ENCODE assay signal across 10 cellular contexts in the genomic region with DNA sequence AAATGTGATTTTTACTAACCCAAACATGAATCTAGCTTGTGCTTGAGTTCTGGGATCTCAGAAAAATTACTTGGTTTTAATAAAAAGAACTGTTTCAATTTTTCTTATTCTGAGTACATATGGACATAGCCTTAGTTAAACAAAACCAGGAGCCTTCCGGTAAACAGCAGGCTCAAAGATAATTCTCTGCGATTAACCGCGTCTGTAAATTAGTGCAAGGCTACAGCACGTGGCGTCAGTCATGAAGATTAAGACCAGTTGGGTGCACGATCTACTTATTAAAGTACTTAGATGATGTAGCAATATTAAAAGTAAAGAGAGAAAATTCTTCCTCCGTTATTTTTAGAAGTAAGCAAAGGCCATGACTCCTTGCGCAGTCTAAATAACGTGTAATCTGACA. TPM values are rescaled to one million over a fixed set of nuclear protein-coding genes. Genes with fewer than 3 reads are reported as not detected.
A peak's percentile ranks its signal among the peaks of the same experiment; 100 is the strongest.
DNase-seq lines count a peak whose midpoint lies in the region; ATAC-seq and TF ChIP-seq lines count a peak whose summit lies in the region.
"Had no signal": no experiment of that assay in that cellular context is flagged by ENCODE, and none has a peak within 500 bp of the region (broad histone marks: within the 10 kb centered on the region; RNA-seq: fewer than 3 reads in every experiment).

No MANE protein-coding gene starts in this region.

- intact Hi-C loops in CD8-positive, alpha-beta T cell (cut with DNase I, micrococcal nuclease): no loop called here
- intact Hi-C loops in activated CD4-positive, alpha-beta memory T cell treated with anti-CD3 and anti-CD28 coated beads for 36 hours (cut with micrococcal nuclease): loop anchor here (5.0 kb wide), 1 partner anchor 76 kb away; no protein-coding TSS in a partner anchor

- peaks cover 6% of the 10 kb centered on the region for H3K23me2 ChIP-seq in H9 (ENCODE audit: insufficient read length, low read depth, low read length, poor library complexity, severe bottlenecking)

- WGBS in H9 (ENCODE audit: extremely low coverage, insufficient read length, low lambda C conversion rate): no CpG with 5 or more reads among the region's 10 CpGs
- WGBS in suprapubic skin: 25% methylated on average over 10 of the region's 10 CpGs

- no peak overlapping the region for H2AK5ac ChIP-seq in H9 (ENCODE audit: insufficient read length, low read length)

- TF ChIP-seq POLR2A in suprapubic skin (IDR thresholded peaks at IDR 0.05): no peak

- in situ Hi-C loops in astrocyte of the spinal cord (cut with HindIII; ENCODE audit: low sequenced_read_pairs): no loop called here

- H3K4ac ChIP-seq in H9 (ENCODE audit: low read depth, low read length): no peak overlapping the region

- no peak overlapping the region for H2AFZ ChIP-seq in H9 (ENCODE audit: low read length)

- H2BK5ac ChIP-seq in H9 (ENCODE audit: insufficient read length, low read length): no peak overlapping the region

- no peak overlapping the region for H2BK20ac ChIP-seq in H9 (ENCODE audit: low read depth, low read length, poor library complexity, severe bottlenecking)

- peaks cover 5% of the 10 kb centered on the region; the same call in 1 of the 2 replicates for H3K27me3 ChIP-seq in H9 (ENCODE audit: insufficient read depth, low read length)
- peaks cover 20% of the 10 kb centered on the region for H3K27me3 ChIP-seq in suprapubic skin
- peaks cover 7% of the 10 kb centered on the region for H3K27me3 ChIP-seq in CD8-positive, alpha-beta T cell (ENCODE audit: insufficient read depth, low read length)

- H3K56ac ChIP-seq in H9 (ENCODE audit: insufficient read length, low read depth, low read length): no peak overlapping the region

- H3K36me3 Mint-ChIP-seq in H9 (ENCODE audit: insufficient read depth in 1 of 3, low read depth in 3 of 3): no peaks in the 10 kb centered on the region
- H3K36me3 Mint-ChIP-seq in CD8-positive, alpha-beta T cell: no peaks in the 10 kb centered on the region
- H3K36me3 Mint-ChIP-seq in activated CD4-positive, alpha-beta memory T cell treated with anti-CD3 and anti-CD28 coated beads for 36 hours: no peaks in the 10 kb centered on the region
- H3K36me3 Mint-ChIP-seq: naive B cell had no signal

- no peak overlapping the region for H2BK120ac ChIP-seq in H9 (ENCODE audit: low read depth, low read length, poor library complexity, severe bottlenecking)

- H3K4me3 ChIP-seq in astrocyte of the spinal cord (ENCODE audit: low read depth, low read length) (peak overlapping the region; percentile 51), suprapubic skin (peak overlapping the region; percentile 57)
- no peak overlapping the region for H3K4me3 ChIP-seq in CD8-positive, alpha-beta T cell (ENCODE audit: low read depth, low read length)

- no peak for TF ChIP-seq EP300 in suprapubic skin (IDR thresholded peaks at IDR 0.05)

- no peaks in the 10 kb centered on the region for H3K79me1 ChIP-seq in H9 (ENCODE audit: insufficient read depth, low read depth, low read length, poor library complexity, severe bottlenecking)

- no peaks in the 10 kb centered on the region for H3K9me3 ChIP-seq in H9 (ENCODE audit: control insufficient read depth, low read depth, low read length)
- H3K9me3 ChIP-seq in suprapubic skin: no peaks in the 10 kb centered on the region
- no peaks in the 10 kb centered on the region for H3K9me3 ChIP-seq in CD8-positive, alpha-beta T cell (ENCODE audit: low read length)

- peaks cover 72% of the 10 kb centered on the region for H3K27me3 Mint-ChIP-seq in H9 (ENCODE audit: low read depth)
- peaks cover 43% of the 10 kb centered on the region for H3K27me3 Mint-ChIP-seq in CD8-positive, alpha-beta T cell (ENCODE audit: low read depth)
- peaks cover 37% of the 10 kb centered on the region for H3K27me3 Mint-ChIP-seq in activated CD4-positive, alpha-beta memory T cell treated with anti-CD3 and anti-CD28 coated beads for 36 hours

- peak overlapping the region; percentile 25 for H3K4me2 ChIP-seq in H9 (ENCODE audit: insufficient read depth, insufficient read length, low read length)

- no peak for TF ChIP-seq CTCF in H9 (conservative IDR thresholded peaks at IDR 0.05)
- no peak for TF ChIP-seq CTCF in astrocyte of the spinal cord (IDR thresholded peaks at IDR 0.05; ENCODE audit: low read depth, low read length)
- no peak for TF ChIP-seq CTCF in suprapubic skin (IDR thresholded peaks at IDR 0.05)
- no peak for TF ChIP-seq CTCF in CD8-positive, alpha-beta T cell (IDR thresholded peaks at IDR 0.05)

- no peak overlapping the region for H3K14ac ChIP-seq in H9 (ENCODE audit: insufficient read depth, low read length)

- no peak for ATAC-seq in CD8-positive, alpha-beta T cell

- no peak overlapping the region for H4K91ac ChIP-seq in H9 (ENCODE audit: insufficient read length, low read depth, low read length)

- H2BK12ac ChIP-seq in H9 (ENCODE audit: insufficient read length, low read depth, low read length): no peak overlapping the region

- H3K23ac ChIP-seq in H9 (ENCODE audit: insufficient read length, low read depth, low read length): no peak overlapping the region

- POLR2A ChIA-PET in CD8-positive, alpha-beta T cell (lab: Charles Lee): no interaction called here
- POLR2A ChIA-PET in activated CD4-positive, alpha-beta memory T cell treated with anti-CD3 and anti-CD28 coated beads for 36 hours (lab: Charles Lee): no interaction called here

- H4K8ac ChIP-seq in H9 (replicated peaks; ENCODE audit: insufficient read length, low read depth, low read length): no peak overlapping the region

- CTCF ChIA-PET in CD8-positive, alpha-beta T cell (lab: Charles Lee): no interaction called here
- CTCF ChIA-PET in activated CD4-positive, alpha-beta memory T cell treated with anti-CD3 and anti-CD28 coated beads for 36 hours (lab: Charles Lee): interaction anchor here (1.4 kb wide), 1 partner anchor 76 kb away, joined by 6 read pairs; no protein-coding TSS in a partner anchor

- H2BK15ac ChIP-seq in H9 (ENCODE audit: low read depth, low read length): no peak overlapping the region

- no peak overlapping the region for H3K9ac ChIP-seq in H9 (ENCODE audit: extremely low read depth, insufficient read length, low read length)

- H4K20me1 ChIP-seq in H9 (ENCODE audit: control insufficient read depth, insufficient read depth, insufficient read length): no peaks in the 10 kb centered on the region

- H3K27ac Mint-ChIP-seq in H9: no peak overlapping the region
- H3K27ac Mint-ChIP-seq in CD8-positive, alpha-beta T cell: no peak overlapping the region
- no peak overlapping the region for H3K27ac Mint-ChIP-seq in activated CD4-positive, alpha-beta memory T cell treated with anti-CD3 and anti-CD28 coated beads for 36 hours
- H3K27ac Mint-ChIP-seq: naive B cell had no signal

- H3K36me3 ChIP-seq in suprapubic skin: no peaks in the 10 kb centered on the region
- no peaks in the 10 kb centered on the region for H3K36me3 ChIP-seq in CD8-positive, alpha-beta T cell (ENCODE audit: insufficient read depth, low read length)

- no peak overlapping the region for H3T11ph ChIP-seq in H9 (ENCODE audit: low read length)

- peak overlapping the region; percentile 7 to 54; a peak in 4 of 5 replicates for H3K4me3 Mint-ChIP-seq in H9
- H3K4me3 Mint-ChIP-seq in CD8-positive, alpha-beta T cell: no peak overlapping the region
- H3K4me3 Mint-ChIP-seq in activated CD4-positive, alpha-beta memory T cell treated with anti-CD3 and anti-CD28 coated beads for 36 hours: no peak overlapping the region

- no peaks in the 10 kb centered on the region for H3K79me2 ChIP-seq in H9 (ENCODE audit: insufficient read depth, low read length)

- no peak for DNase-seq in H9
- peak; percentile 18 for DNase-seq in astrocyte of the spinal cord (ENCODE audit: low read depth, low spot score)
- DNase-seq in left kidney (ENCODE audit: low read depth, low spot score): peak; percentile 41
- no peak for DNase-seq in suprapubic skin (ENCODE audit: low spot score in 2 of 2)
- DNase-seq in CD8-positive, alpha-beta T cell: no peak
- no peak for DNase-seq in activated CD4-positive, alpha-beta T cell treated with anti-CD3 and anti-CD28 coated beads, Interleukin-2, amount 50 U/mL, for 4 hours
- DNase-seq in T-helper 1 cell: no peak
- no peak for DNase-seq in activated CD4-positive, alpha-beta memory T cell treated with anti-CD3 and anti-CD28 coated beads for 36 hours
- DNase-seq: naive B cell, NCI-H2081 treated with DMSO at 0.1 percent for 48 hours had no signal

- H3K9me3 Mint-ChIP-seq in H9: no peaks in the 10 kb centered on the region
- H3K9me3 Mint-ChIP-seq in CD8-positive, alpha-beta T cell: no peaks in the 10 kb centered on the region
- H3K9me3 Mint-ChIP-seq in activated CD4-positive, alpha-beta memory T cell treated with anti-CD3 and anti-CD28 coated beads for 36 hours: no peaks in the 10 kb centered on the region

- H3K4me1 Mint-ChIP-seq in H9: peaks cover 13 to 16% of the 10 kb centered on the region in 2 experiments
- peaks cover 15% of the 10 kb centered on the region for H3K4me1 Mint-ChIP-seq in CD8-positive, alpha-beta T cell (ENCODE audit: low read depth)
- peaks cover 10% of the 10 kb centered on the region for H3K4me1 Mint-ChIP-seq in activated CD4-positive, alpha-beta memory T cell treated with anti-CD3 and anti-CD28 coated beads for 36 hours (ENCODE audit: low read depth)

- no peak overlapping the region for H3K18ac ChIP-seq in H9 (ENCODE audit: insufficient read length, low read depth, low read length)

- H4K5ac ChIP-seq in H9 (ENCODE audit: insufficient read length, low read depth, low read length): no peak overlapping the region

- H3K4me1 ChIP-seq in H9 (ENCODE audit: insufficient read depth, low read length) (no peaks in the 10 kb centered on the region), suprapubic skin (peaks cover 15% of the 10 kb centered on the region)
- peaks cover 6% of the 10 kb centered on the region for H3K4me1 ChIP-seq in CD8-positive, alpha-beta T cell (ENCODE audit: insufficient read depth, low read length)

- H3K27ac ChIP-seq in H9 (ENCODE audit: insufficient read length, low read depth, low read length) (no peak overlapping the region), suprapubic skin (no peak overlapping the region)
- H3K27ac ChIP-seq in CD8-positive, alpha-beta T cell (ENCODE audit: low read depth, low read length): no peak overlapping the region

RNA-seq across cellular contexts. Expression of gene KCNJ8, which starts 0.7 kb away (rescaled TPM):
- 0.15 and 0.22 TPM in 2 replicates for total RNA-seq in H9 (2021)
- 1 to 10 TPM; 1.4 to 7.8 (median 4.0) TPM for total RNA-seq in suprapubic skin
- total RNA-seq in CD8-positive, alpha-beta T cell: not detected
- not detected for total RNA-seq in activated CD4-positive, alpha-beta memory T cell treated with anti-CD3 and anti-CD28 coated beads for 36 hours

Comparison
In these comparisons a context has a peak if more than half of its experiments do, and no peak if none do; other contexts are left out.
1. DNase-seq: peak in astrocyte of the spinal cord (single experiment) and left kidney (single experiment); none in H9 (single experiment), suprapubic skin (0 of 2), CD8-positive, alpha-beta T cell (0 of 7), activated CD4-positive, alpha-beta T cell treated with anti-CD3 and anti-CD28 coated beads, Interleukin-2, amount 50 U/mL, for 4 hours (0 of 2), T-helper 1 cell (0 of 5) and activated CD4-positive, alpha-beta memory T cell treated with anti-CD3 and anti-CD28 coated beads for 36 hours (single experiment).
2. H3K4me3 Mint-ChIP-seq: peak in H9 (2 of 2); none in CD8-positive, alpha-beta T cell (single experiment) and activated CD4-positive, alpha-beta memory T cell treated with anti-CD3 and anti-CD28 coated beads for 36 hours (single experiment).